ENCODE assay signal across 24 cellular contexts in genomic region chr10:48419714-48420113, GRCh38.
DNase-seq lines count a peak whose midpoint lies in the region; ATAC-seq, FAIRE-seq and TF ChIP-seq lines count a peak whose summit lies in the region.
"Had no signal": no experiment of that assay in that cellular context is flagged by ENCODE, and none has a peak within 500 bp of the region (broad histone marks: within the 10 kb centered on the region; RNA-seq: fewer than 3 reads in every experiment).

No MANE protein-coding gene starts in this region.

- no peaks in the 10 kb centered on the region for H3K9me3 ChIP-seq in HepG2 (ENCODE audit: low read length)
- H3K9me3 ChIP-seq in right lobe of liver: no peaks in the 10 kb centered on the region
- no peaks in the 10 kb centered on the region for H3K9me3 ChIP-seq in IMR-90 (ENCODE audit: control insufficient read depth, insufficient read depth, low read length)
- H3K9me3 ChIP-seq: BE2C, BLaER1 had no signal

- WGBS in HepG2 (ENCODE audit: low lambda C conversion rate): 89% methylated on average over 4 of the region's 4 CpGs
- 97% methylated on average over 4 of the region's 4 CpGs for WGBS in right lobe of liver (ENCODE audit: insufficient coverage, low coverage, low lambda C conversion rate, missing lambda C conversion rate)
- no CpG with 5 or more reads among the region's 4 CpGs for WGBS in IMR-90 (ENCODE audit: extremely low coverage in 2 of 2, insufficient read length in 1 of 2), 2 experiments

- no peak overlapping the region for H3K23ac ChIP-seq in IMR-90 (ENCODE audit: low read depth, low read length)

- peaks cover 26% of the 10 kb centered on the region for H3K4me1 ChIP-seq in HepG2 (ENCODE audit: insufficient read depth, low read length)
- H3K4me1 ChIP-seq in right lobe of liver: no peaks in the 10 kb centered on the region
- peaks cover 9% of the 10 kb centered on the region for H3K4me1 ChIP-seq in IMR-90 (ENCODE audit: control insufficient read depth, insufficient read depth, low read length)
- H3K4me1 ChIP-seq: BE2C, BLaER1 had no signal

- CTCF ChIA-PET in HepG2 (lab: Yijun Ruan, JAX; ENCODE audit: low intra/inter-chr PET ratio, low total read pairs) (no interaction called here), IMR-90 (lab: Yijun Ruan, JAX) (interaction anchor here (1.2 kb wide), 1 partner anchor 14 kb away, joined by 3 read pairs; no protein-coding TSS in a partner anchor)

- H3K4me2 ChIP-seq in HepG2 (ENCODE audit: low read depth, low read length) (no peak overlapping the region), IMR-90 (ENCODE audit: low read depth, low read length) (no peak overlapping the region)
- H3K4me2 ChIP-seq: BLaER1 had no signal

- no peak for TF ChIP-seq CTCF in HepG2 (CRISPR knock-in tag; IDR thresholded peaks at IDR 0.05)
- TF ChIP-seq CTCF in right lobe of liver (IDR thresholded peaks at IDR 0.05): no peak
- TF ChIP-seq CTCF in IMR-90 (conservative IDR thresholded peaks at IDR 0.05; ENCODE audit: low read depth, low read length): no peak

- no peak overlapping the region for H3K27ac ChIP-seq in HepG2 (ENCODE audit: extremely low read length, insufficient read depth, low read length)
- H3K27ac ChIP-seq in right lobe of liver: no peak overlapping the region
- H3K27ac ChIP-seq in IMR-90 (ENCODE audit: insufficient read depth, low read length): no peak overlapping the region
- H3K27ac ChIP-seq: 22Rv1, BLaER1 had no signal

- H4K20me1 ChIP-seq in HepG2 (ENCODE audit: insufficient read depth, low read length) (no peaks in the 10 kb centered on the region), IMR-90 (ENCODE audit: insufficient read depth, low read length) (no peaks in the 10 kb centered on the region; the same call in 1 of the 2 replicates)
- H4K20me1 ChIP-seq: BLaER1 had no signal

- TF ChIP-seq EP300 in HepG2 (IDR thresholded peaks at IDR 0.05; ENCODE audit: low read depth in 2 of 2, low read length in 2 of 2) (no peak), HepG2 (CRISPR knock-in tag; IDR thresholded peaks at IDR 0.05; ENCODE audit: borderline replicate concordance) (no peak)

- no peaks in the 10 kb centered on the region; a peak in 1 of 5 replicates for H3K36me3 ChIP-seq in HepG2 (replicated peaks in 1 of 2; ENCODE audit: control insufficient read depth in 1 of 2, insufficient read depth in 2 of 2, low read length in 2 of 2)
- no peaks in the 10 kb centered on the region for H3K36me3 ChIP-seq in right lobe of liver
- H3K36me3 ChIP-seq in IMR-90 (ENCODE audit: control insufficient read depth, insufficient read depth, low read length): peaks cover 3% of the 10 kb centered on the region
- H3K36me3 ChIP-seq: BE2C had no signal

- POLR2A ChIA-PET in HepG2 (lab: Yijun Ruan, JAX) (no interaction called here), IMR-90 (lab: Charles Lee; ENCODE audit: unreplicated experiment) (no interaction called here)

- no peak for DNase-seq in HepG2 (ENCODE audit: low spot score)
- no peak for DNase-seq in right lobe of liver
- no peak for DNase-seq in IMR-90
- no peak for DNase-seq in NCI-H748 (lab: John Stamatoyannopoulos, UW; ENCODE audit: unreplicated experiment)
- no peak for DNase-seq in SHP77 treated with DMSO at 0.1 percent for 48 hours (lab: John Stamatoyannopoulos, UW)
- DNase-seq: ACHN; BE2C; C1 segment of cervical spinal cord; CD4-positive, alpha-beta memory T cell; CD4-positive, CD25-positive, alpha-beta regulatory T cell; CD8-positive, alpha-beta memory T cell; COR-L47; DMS 273 treated with DMSO at 0.1 percent for 48 hours; DMS153; DMS53; DMS79; DND-41; GF-D8 had no signal

- no peak overlapping the region for H3K14ac ChIP-seq in IMR-90 (replicated peaks; ENCODE audit: low read depth, low read length)

- no peak overlapping the region for H3K18ac ChIP-seq in IMR-90 (ENCODE audit: low read depth, low read length)

- no peak for TF ChIP-seq RAD21 in HepG2 (CRISPR knock-in tag; IDR thresholded peaks at IDR 0.05)
- no peak for TF ChIP-seq RAD21 in IMR-90 (IDR thresholded peaks at IDR 0.05; ENCODE audit: low read length)

- H3K27me3 ChIP-seq in HepG2 (ENCODE audit: control insufficient read depth in 1 of 2, insufficient read depth in 2 of 2, low read length in 2 of 2): no peaks in the 10 kb centered on the region
- no peaks in the 10 kb centered on the region for H3K27me3 ChIP-seq in right lobe of liver
- H3K27me3 ChIP-seq in IMR-90 (ENCODE audit: control insufficient read depth, insufficient read depth, low read length): no peaks in the 10 kb centered on the region
- H3K27me3 ChIP-seq: BE2C, BLaER1 had no signal

- no peaks in the 10 kb centered on the region for H3K79me2 ChIP-seq in HepG2 (ENCODE audit: insufficient read depth, low read length)

- no peak overlapping the region for H2BK15ac ChIP-seq in IMR-90 (ENCODE audit: low read depth, low read length)

- no peak overlapping the region for H4K91ac ChIP-seq in IMR-90 (ENCODE audit: insufficient read depth, low read depth, low read length)

- H3K4ac ChIP-seq in IMR-90 (ENCODE audit: low read depth, low read length): no peak overlapping the region

- TF ChIP-seq POLR2A in HepG2 (IDR thresholded peaks at IDR 0.05; ENCODE audit: insufficient read depth in 1 of 2, low read depth in 2 of 2, low read length in 2 of 2): no peak
- no peak for TF ChIP-seq POLR2A in right lobe of liver (IDR thresholded peaks at IDR 0.05)
- TF ChIP-seq POLR2A in IMR-90 (IDR thresholded peaks at IDR 0.05; ENCODE audit: low read depth, low read length): no peak

- in situ Hi-C loops in HepG2 (cut with HindIII; ENCODE audit: extremely low pct_ligation_motif_present, low pct_unique_long_range_greater_than_20kb) (no loop called here), IMR-90 (cut with MboI; ENCODE audit: low sequenced_read_pairs) (no loop called here)

- H2AFZ ChIP-seq in HepG2 (ENCODE audit: low read length) (no peak overlapping the region), IMR-90 (replicated peaks; ENCODE audit: low read length, poor library complexity) (no peak overlapping the region)

- H4K5ac ChIP-seq in IMR-90 (ENCODE audit: low read depth, low read length): no peak overlapping the region

- no peak overlapping the region for H2BK20ac ChIP-seq in IMR-90 (ENCODE audit: low read depth, low read length)

- H2BK120ac ChIP-seq in IMR-90 (ENCODE audit: low read depth, low read length): no peak overlapping the region

- no peak for ATAC-seq in HepG2
- no peak for ATAC-seq in right lobe of liver
- ATAC-seq in IMR-90 (ENCODE audit: low read depth): no peak
- no peak for ATAC-seq in HG03196 (IDR thresholded peaks at IDR 0.05; ENCODE audit: unreplicated experiment)

- no peak overlapping the region for H4K8ac ChIP-seq in IMR-90 (ENCODE audit: low read depth in 2 of 2, low read length in 2 of 2)

- peaks cover 8% of the 10 kb centered on the region; the same call in 1 of the 2 replicates for H3K9me1 ChIP-seq in IMR-90 (ENCODE audit: insufficient read depth, low read length)

- H3K56ac ChIP-seq in IMR-90 (ENCODE audit: extremely low read depth, insufficient read depth, low read length): no peak overlapping the region

- peaks cover 19 to 32% of the 10 kb centered on the region in 2 experiments for H3K79me1 ChIP-seq in IMR-90 (ENCODE audit: low read depth in 1 of 2, low read length in 2 of 2)

- H2AK9ac ChIP-seq in IMR-90 (replicated peaks; ENCODE audit: low read depth, low read length, poor library complexity): no peak overlapping the region

- dilution Hi-C loops in IMR-90 (cut with HindIII; ENCODE audit: low sequenced_read_pairs, unreplicated experiment): no loop called here

- intact Hi-C loops in HepG2 (cut with micrococcal nuclease; ENCODE audit: unreplicated experiment) (loop anchor here (10.0 kb wide), 1 partner anchor 55 kb away; no protein-coding TSS in a partner anchor), right lobe of liver (cut with DNase I) (no loop called here), IMR-90 (cut with micrococcal nuclease) (no loop called here)

- H2BK5ac ChIP-seq in IMR-90 (ENCODE audit: low read depth, low read length, poor library complexity, severe bottlenecking): no peak overlapping the region

- FAIRE-seq in HepG2 (lab: Jason Lieb, UNC) (no peak), colon (lab: Jason Lieb, UNC) (peak; percentile 21)
- FAIRE-seq: GM12891, GM19239 had no signal

- BruUV-seq in HepG2 (replicated peaks; lab: Mats Ljungman, UMichigan): no TSS peak
- BruUV-seq in IMR-90 (replicated peaks; lab: Mats Ljungman, UMichigan): no TSS peak

- H3K9ac ChIP-seq in HepG2 (ENCODE audit: insufficient read depth, low read depth, low read length) (no peak overlapping the region), IMR-90 (ENCODE audit: low read depth, low read length) (no peak overlapping the region)
- H3K9ac ChIP-seq: BLaER1 had no signal

- H3K4me3 ChIP-seq in HepG2 (replicated peaks in 1 of 3; ENCODE audit: insufficient read depth in 1 of 3, low read depth in 2 of 3, low read length in 3 of 3) (no peak overlapping the region), right lobe of liver (no peak overlapping the region), IMR-90 (ENCODE audit: insufficient read depth, low read depth, low read length) (no peak overlapping the region)
- H3K4me3 ChIP-seq: BLaER1 had no signal

- H2AK5ac ChIP-seq in IMR-90 (ENCODE audit: low read depth, low read length): no peak overlapping the region

TF ChIP-seq in HepG2, 621 proteins besides CTCF, POLR2A, EP300 and RAD21:
- TF ChIP-seq MAFF (IDR thresholded peaks at IDR 0.05; ENCODE audit: low read depth, low read length) (peak; percentile 32; the same call in 1 of the 2 replicates), MAFK (conservative IDR thresholded peaks at IDR 0.05 in 1 of 2, IDR thresholded peaks at IDR 0.05 in 1 of 2; ENCODE audit: low read length in 2 of 2) (peak; percentile 17 to 66; a peak in 2 of 4 replicates), ZNF720 (CRISPR knock-in tag; IDR thresholded peaks at IDR 0.05) (no peak)

TF ChIP-seq in IMR-90, 13 proteins besides CTCF, POLR2A, EP300 and RAD21:
- TF ChIP-seq NFE2L2 (IDR thresholded peaks at IDR 0.05; ENCODE audit: low read depth, low read length) (no peak), MAFK (IDR thresholded peaks at IDR 0.05; ENCODE audit: low read depth, low read length) (0 out of 2 replicates have a peak, but pooled peaks have one; percentile 19)
